Comparison of ENCODE assay signal across 8 cellular contexts in genomic region chr16:14284930-14285541, GRCh38.
DNase-seq lines count a peak whose midpoint lies in the region; ATAC-seq, FAIRE-seq and TF ChIP-seq lines count a peak whose summit lies in the region.

No MANE protein-coding gene starts in this region.

- H3K4me1 ChIP-seq in PC-3 (ENCODE audit: insufficient read depth, low read length) (no peaks in the 10 kb centered on the region), mesenchymal stem cell (ENCODE audit: control insufficient read depth, insufficient read depth, low read depth, low read length) (peaks cover 8% of the 10 kb centered on the region), upper lobe of right lung (peaks cover 13% of the 10 kb centered on the region)

- H4K20me1 ChIP-seq in PC-3 (ENCODE audit: low read length) = no peaks in the 10 kb centered on the region

- H3K36me3 Mint-ChIP-seq in dendritic cell treated with granulocyte-macrophage colony-stimulating factor and Interleukin-4, amounts not matched to agents 40 ng/mL and 50 ng/mL, for 4 days (ENCODE audit: low read depth) = peaks cover 18% of the 10 kb centered on the region

- under 1% methylated on average over 23 of the region's 23 CpGs for WGBS in mesenchymal stem cell

- H3K18ac ChIP-seq in mesenchymal stem cell (ENCODE audit: low read depth in 1 of 2, low read length in 2 of 2) = no peak overlapping the region

- H2BK120ac ChIP-seq in mesenchymal stem cell (ENCODE audit: low read depth, low read length) = peak overlapping the region; percentile 21

- peak overlapping the region in 1 of 2 experiments; percentile 59 for H3K4ac ChIP-seq in mesenchymal stem cell (ENCODE audit: low read depth in 1 of 2, low read length in 2 of 2)

- no peak overlapping the region for H3K23ac ChIP-seq in mesenchymal stem cell (ENCODE audit: low read length in 2 of 2)

- no peaks in the 10 kb centered on the region for H3F3A ChIP-seq in PC-3 (ENCODE audit: low read length, unreplicated experiment)

- intact Hi-C loops in PC-3 (cut with micrococcal nuclease) = no loop called here
- intact Hi-C loops in dendritic cell treated with granulocyte-macrophage colony-stimulating factor and Interleukin-4, amounts not matched to agents 40 ng/mL and 50 ng/mL, for 4 days (cut with micrococcal nuclease) = loop anchor here (5.0 kb wide), 1 partner anchor 363 kb away; the partner anchor contains the start of gene ERCC4
- intact Hi-C loops in upper lobe of right lung (cut with DNase I) = no loop called here

- H3K79me1 ChIP-seq in mesenchymal stem cell (replicated peaks; ENCODE audit: low read length, poor library complexity, severe bottlenecking) = no peaks in the 10 kb centered on the region

- H3K79me2 ChIP-seq in PC-3 (ENCODE audit: low read length) = no peaks in the 10 kb centered on the region

- peak overlapping the region; percentile 91 for H3K27ac Mint-ChIP-seq in dendritic cell treated with granulocyte-macrophage colony-stimulating factor and Interleukin-4, amounts not matched to agents 40 ng/mL and 50 ng/mL, for 4 days

- no peak overlapping the region for H4K8ac ChIP-seq in mesenchymal stem cell (ENCODE audit: low read length)

- H3K9ac ChIP-seq in PC-3 (ENCODE audit: low read length) (peak overlapping the region; percentile 63), mesenchymal stem cell (ENCODE audit: low read length) (peak overlapping the region; percentile 89)

- H3K4me3 ChIP-seq in PC-3 (ENCODE audit: low read length) = peak overlapping the region; percentile 98
- H3K4me3 ChIP-seq in mesenchymal stem cell (ENCODE audit: insufficient read depth in 1 of 2, low read depth in 1 of 2, low read length in 2 of 2) = peak overlapping the region; percentile 78 to 86
- peak overlapping the region; percentile 93 for H3K4me3 ChIP-seq in upper lobe of right lung

- H3K9me2 ChIP-seq in PC-3 (replicated peaks; ENCODE audit: low read length) = no peaks in the 10 kb centered on the region

- H3K9me3 Mint-ChIP-seq in dendritic cell treated with granulocyte-macrophage colony-stimulating factor and Interleukin-4, amounts not matched to agents 40 ng/mL and 50 ng/mL, for 4 days = peaks cover 13% of the 10 kb centered on the region

- peaks cover 58% of the 10 kb centered on the region for H3K4me1 Mint-ChIP-seq in dendritic cell treated with granulocyte-macrophage colony-stimulating factor and Interleukin-4, amounts not matched to agents 40 ng/mL and 50 ng/mL, for 4 days (ENCODE audit: low read depth)

- DNase-seq in PC-3 = peak; percentile 60
- DNase-seq in mesenchymal stem cell = peak; percentile 79
- peak; percentile 86 for DNase-seq in upper lobe of right lung
- no peak for DNase-seq in SKM-1 treated with dmso at 0.1 percent for 144 hours (lab: John Stamatoyannopoulos, UW; ENCODE audit: unreplicated experiment)

- H3K4me3 Mint-ChIP-seq in dendritic cell treated with granulocyte-macrophage colony-stimulating factor and Interleukin-4, amounts not matched to agents 40 ng/mL and 50 ng/mL, for 4 days = peak overlapping the region; percentile 82

- CTCF ChIA-PET in PC-3 (lab: Charles Lee) = interaction anchor here (1.0 kb wide), 1 partner anchor 36 kb away, joined by 6 read pairs; no protein-coding TSS in a partner anchor

- H2AFZ ChIP-seq in PC-3 (ENCODE audit: low read length) (peak overlapping the region; percentile 99), mesenchymal stem cell (ENCODE audit: low read depth, low read length) (peak overlapping the region; percentile 36)

- H2BK15ac ChIP-seq in mesenchymal stem cell (ENCODE audit: low read depth, poor library complexity, severe bottlenecking) = no peak overlapping the region

- peak overlapping the region; percentile 84 for H3K4me2 ChIP-seq in PC-3 (ENCODE audit: low read length)
- H3K4me2 ChIP-seq in mesenchymal stem cell (ENCODE audit: low read length, poor library complexity, severe bottlenecking) = peak overlapping the region; percentile 75

- H3K36me3 ChIP-seq in PC-3 (ENCODE audit: low read depth, low read length) (no peaks in the 10 kb centered on the region), mesenchymal stem cell (ENCODE audit: control insufficient read depth in 1 of 2, insufficient read depth in 2 of 2, low read depth in 1 of 2, low read length in 2 of 2) (no peaks in the 10 kb centered on the region), upper lobe of right lung (no peaks in the 10 kb centered on the region)

- H3K14ac ChIP-seq in mesenchymal stem cell (ENCODE audit: low read length in 2 of 2) = no peak overlapping the region

- H2AK5ac ChIP-seq in mesenchymal stem cell (ENCODE audit: low read length, severe bottlenecking) = no peak overlapping the region

- H3K27me3 ChIP-seq in PC-3 (ENCODE audit: low read length) (no peaks in the 10 kb centered on the region), mesenchymal stem cell (ENCODE audit: control insufficient read depth in 1 of 2, insufficient read depth in 1 of 2, low read length in 2 of 2) (no peaks in the 10 kb centered on the region), upper lobe of right lung (no peaks in the 10 kb centered on the region)

- TF ChIP-seq CTCF in PC-3 (conservative IDR thresholded peaks at IDR 0.05; ENCODE audit: low read depth, low read length) (peak; percentile 50), upper lobe of right lung (IDR thresholded peaks at IDR 0.05) (peak; percentile 33)

- POLR2A ChIA-PET in PC-3 (lab: Charles Lee; ENCODE audit: unreplicated experiment) = no interaction called here

- peak; percentile 30 for FAIRE-seq in G401.6 (lab: Jason Lieb, UNC)

- BruUV-seq in PC-3 (replicated peaks; lab: Mats Ljungman, UMichigan) = no TSS peak

- no peak overlapping the region for H4K91ac ChIP-seq in mesenchymal stem cell (ENCODE audit: low read length)

- H3K9me3 ChIP-seq in PC-3 (ENCODE audit: low read length) (no peaks in the 10 kb centered on the region), mesenchymal stem cell (ENCODE audit: control insufficient read depth, low read length) (peaks cover 14% of the 10 kb centered on the region), upper lobe of right lung (peaks cover 9% of the 10 kb centered on the region)

- ATAC-seq in GM21367 (IDR thresholded peaks at IDR 0.05; ENCODE audit: unreplicated experiment) = peak; percentile 30
- ATAC-seq in HG03520 (IDR thresholded peaks at IDR 0.05; ENCODE audit: unreplicated experiment) = peak; percentile 33
- peak; percentile 72 for ATAC-seq in PC-3
- ATAC-seq in upper lobe of right lung = peak; percentile 66

- H2BK12ac ChIP-seq in mesenchymal stem cell (ENCODE audit: low read length in 2 of 2) = no peak overlapping the region

- H3K27me3 Mint-ChIP-seq in dendritic cell treated with granulocyte-macrophage colony-stimulating factor and Interleukin-4, amounts not matched to agents 40 ng/mL and 50 ng/mL, for 4 days = peaks cover 5% of the 10 kb centered on the region

- no peak overlapping the region for H2BK5ac ChIP-seq in mesenchymal stem cell (ENCODE audit: low read depth, low read length, poor library complexity, severe bottlenecking)

- H3K27ac ChIP-seq in PC-3 (ENCODE audit: low read length) (no peak overlapping the region), mesenchymal stem cell (ENCODE audit: low read length, poor library complexity, severe bottlenecking) (peak overlapping the region; percentile 26), upper lobe of right lung (peak overlapping the region; percentile 86)
